ENCODE assay signal across 13 cellular contexts in the genomic region with DNA sequence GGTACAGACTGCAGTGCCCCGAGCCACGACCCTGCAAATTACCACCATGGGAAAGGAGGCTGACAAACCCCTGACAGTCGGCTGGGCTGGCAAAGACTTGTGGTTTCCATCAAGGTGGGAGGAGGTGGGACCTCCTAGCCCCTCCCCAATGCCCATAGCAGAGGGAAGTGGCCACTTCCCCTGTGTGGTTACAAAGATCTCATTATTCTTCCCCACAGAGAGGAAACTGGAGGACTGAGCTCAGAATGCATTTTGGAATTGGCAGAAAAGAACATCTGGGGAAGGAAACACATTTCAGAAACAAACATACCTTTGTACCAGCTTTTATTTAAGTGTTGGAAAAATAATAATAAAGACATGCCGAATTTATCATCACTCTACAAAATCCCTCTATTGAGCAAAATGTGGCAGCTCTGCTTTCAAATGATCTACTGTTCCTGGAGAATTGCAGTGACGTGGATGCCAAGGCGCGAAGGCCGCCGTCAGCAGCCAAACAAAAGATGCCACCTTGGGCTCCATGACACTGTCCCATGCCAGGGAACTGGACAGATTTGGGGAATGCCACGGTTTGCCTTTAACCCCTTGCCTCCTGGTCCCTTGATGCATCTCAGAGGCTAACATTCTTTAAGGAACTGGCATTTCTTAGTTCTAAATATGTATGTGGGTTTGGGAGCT.
A peak's percentile ranks its signal among the peaks of the same experiment; 100 is the strongest.
DNase-seq lines count a peak whose midpoint lies in the region; ATAC-seq and TF ChIP-seq lines count a peak whose summit lies in the region.
"Had no signal": no experiment of that assay in that cellular context is flagged by ENCODE, and none has a peak within 500 bp of the region (broad histone marks: within the 10 kb centered on the region; RNA-seq: fewer than 3 reads in every experiment).

No MANE protein-coding gene starts in this region.

- no peak overlapping the region for H4K91ac ChIP-seq in trophoblast cell (ENCODE audit: low read depth, low read length)

- intact Hi-C loops in testis (cut with DNase I; ENCODE audit: low total_unique reads): no loop called here

- peak overlapping the region; percentile 4 for H3K18ac ChIP-seq in trophoblast cell (ENCODE audit: low read length)

- no peak for TF ChIP-seq CTCF in testis (IDR thresholded peaks at IDR 0.05)

- H3K23ac ChIP-seq in trophoblast cell (ENCODE audit: low read length): no peak overlapping the region

- peak; percentile 52 for ATAC-seq in central memory CD8-positive, alpha-beta T cell (replicated peaks; ENCODE audit: extremely low read depth, poor library complexity, severe bottlenecking)
- no peak for ATAC-seq in HG03565 (IDR thresholded peaks at IDR 0.05; ENCODE audit: unreplicated experiment)

- no peak overlapping the region for H3K9ac ChIP-seq in trophoblast cell (ENCODE audit: low read length)

- H2AK5ac ChIP-seq in trophoblast cell (ENCODE audit: low read length): no peak overlapping the region

- no peak overlapping the region for H3K4me2 ChIP-seq in trophoblast cell (ENCODE audit: low read length)

- H3K4me3 ChIP-seq in trophoblast cell (ENCODE audit: low read depth, low read length) (no peak overlapping the region), testis (no peak overlapping the region)

- H2BK12ac ChIP-seq in trophoblast cell (ENCODE audit: low read length): no peak overlapping the region

- no peak overlapping the region for H4K8ac ChIP-seq in trophoblast cell (ENCODE audit: low read depth, low read length)

- no peak overlapping the region for H2BK120ac ChIP-seq in trophoblast cell (ENCODE audit: insufficient read depth, low read length, poor library complexity)

- no peaks in the 10 kb centered on the region for H3K9me3 ChIP-seq in trophoblast cell (ENCODE audit: insufficient read depth, low read depth, low read length)
- no peaks in the 10 kb centered on the region for H3K9me3 ChIP-seq in testis

- no peak overlapping the region for H3K14ac ChIP-seq in trophoblast cell (ENCODE audit: low read length)

- H3K9me3 Mint-ChIP-seq in central memory CD8-positive, alpha-beta T cell: no peaks in the 10 kb centered on the region

- peaks cover 55% of the 10 kb centered on the region for H3K4me1 Mint-ChIP-seq in central memory CD8-positive, alpha-beta T cell

- H3K4me1 ChIP-seq in trophoblast cell (ENCODE audit: control insufficient read depth in 1 of 2, insufficient read depth in 2 of 2, low read length in 2 of 2) (peaks cover 4 to 8% of the 10 kb centered on the region in 2 experiments), testis (peaks cover 3% of the 10 kb centered on the region)

- H3K27ac Mint-ChIP-seq in central memory CD8-positive, alpha-beta T cell (ENCODE audit: low read depth): no peak overlapping the region

- no peaks in the 10 kb centered on the region for H3K79me2 ChIP-seq in trophoblast cell (ENCODE audit: control insufficient read depth, insufficient read depth, low read length, poor library complexity)

- no peak for TF ChIP-seq POLR2A in testis (IDR thresholded peaks at IDR 0.05)

- no peaks in the 10 kb centered on the region for H3K27me3 Mint-ChIP-seq in central memory CD8-positive, alpha-beta T cell

- WGBS in trophoblast cell (ENCODE audit: extremely low coverage, insufficient coverage, insufficient read length): no CpG with 5 or more reads among the region's 10 CpGs
- 67 to 68% methylated on average over 10 of the region's 10 CpGs for WGBS in testis, 2 donors

- DNase-seq in GF-D8 (lab: John Stamatoyannopoulos, UW): peak; percentile 63
- peak; percentile 59 to 78 for DNase-seq in NOMO-1 (lab: John Stamatoyannopoulos, UW; ENCODE audit: unreplicated experiment in 2 of 2)
- no peak for DNase-seq in central memory CD8-positive, alpha-beta T cell (ENCODE audit: low spot score in 2 of 2)
- no peak for DNase-seq in trophoblast cell
- no peak for DNase-seq in testis
- no peak for DNase-seq in SHP77 treated with DMSO at 0.1 percent for 48 hours (lab: John Stamatoyannopoulos, UW)
- DNase-seq: Calu3; central memory CD4-positive, alpha-beta T cell; NCI-H1417 treated with DMSO at 0.1 percent for 48 hours; NCI-H82; stimulated activated CD4-positive, alpha-beta T cell treated with anti-CD3 and anti-CD28 coated beads, Interleukin-4, amount 100 ng/mL, for 1 hour had no signal

- H4K12ac ChIP-seq in trophoblast cell (ENCODE audit: low read depth, low read length): no peak overlapping the region

- H2AFZ ChIP-seq in trophoblast cell (ENCODE audit: insufficient read depth, low read length, poor library complexity): no peak overlapping the region

- peaks cover 2% of the 10 kb centered on the region for H3K36me3 Mint-ChIP-seq in central memory CD8-positive, alpha-beta T cell (ENCODE audit: insufficient read depth)

- peak overlapping the region; percentile 53 for H3K4me3 Mint-ChIP-seq in central memory CD8-positive, alpha-beta T cell

- H3K4ac ChIP-seq in trophoblast cell (ENCODE audit: low read depth, low read length): no peak overlapping the region

- H3K27ac ChIP-seq in trophoblast cell (ENCODE audit: low read depth, low read length) (no peak overlapping the region), testis (no peak overlapping the region)
- H3K27ac ChIP-seq: HL-60 had no signal

- H3K27me3 ChIP-seq in trophoblast cell (ENCODE audit: insufficient read depth, low read length) (no peaks in the 10 kb centered on the region), testis (no peaks in the 10 kb centered on the region)

- no peak overlapping the region for H2BK5ac ChIP-seq in trophoblast cell (ENCODE audit: low read depth, low read length, poor library complexity)

- H3K79me1 ChIP-seq in trophoblast cell (ENCODE audit: low read length): no peaks in the 10 kb centered on the region

- H3K36me3 ChIP-seq in trophoblast cell (ENCODE audit: control insufficient read depth in 1 of 2, insufficient read depth in 2 of 2, low read length in 2 of 2): no peaks in the 10 kb centered on the region
- no peaks in the 10 kb centered on the region for H3K36me3 ChIP-seq in testis (ENCODE audit: low read depth, missing control alignments)

Comparison
In these comparisons a context has a peak if more than half of its experiments do, and no peak if none do; other contexts are left out.
1. DNase-seq: peak in GF-D8 (single experiment) and NOMO-1 (2 of 2); none in central memory CD8-positive, alpha-beta T cell (0 of 2), trophoblast cell (0 of 2), testis (single experiment) and SHP77 treated with DMSO at 0.1 percent for 48 hours (single experiment).